In genomic region chr17:47946516-47946915, GRCh38 we compare ENCODE assay signal across 1 cellular context.
TF ChIP-seq lines count a peak whose summit lies in the region.

No MANE protein-coding gene starts in this region.

TF ChIP-seq in K562, 482 proteins besides CTCF, POLR2A, EP300 and RAD21:
- TF ChIP-seq ZNF311 (CRISPR knock-in tag; IDR thresholded peaks at IDR 0.05) (no peak), TRIM28 (IDR thresholded peaks at IDR 0.05) (no peak), ESRRB (CRISPR knock-in tag; IDR thresholded peaks at IDR 0.05; ENCODE audit: borderline replicate concordance) (no peak), HDAC6 (IDR thresholded peaks at IDR 0.05; ENCODE audit: low read depth, low read length) (no peak), ZBTB7A (IDR thresholded peaks at IDR 0.05; ENCODE audit: borderline replicate concordance, control insufficient read depth, low read depth, low read length) (no peak), MAZ (CRISPR knock-in tag; conservative IDR thresholded peaks at IDR 0.05 in 1 of 2, IDR thresholded peaks at IDR 0.05 in 1 of 2) (no peak), CREB3 (tag; conservative IDR thresholded peaks at IDR 0.05; ENCODE audit: low read depth) (no peak), MECOM (CRISPR knock-in tag; IDR thresholded peaks at IDR 0.05) (no peak), TGIF2 (CRISPR knock-in tag; IDR thresholded peaks at IDR 0.05) (no peak), PHF21A (IDR thresholded peaks at IDR 0.05; ENCODE audit: borderline replicate concordance, low read depth) (no peak), ZFX (CRISPR knock-in tag; IDR thresholded peaks at IDR 0.05) (no peak)
- TF ChIP-seq, protein P1, sequence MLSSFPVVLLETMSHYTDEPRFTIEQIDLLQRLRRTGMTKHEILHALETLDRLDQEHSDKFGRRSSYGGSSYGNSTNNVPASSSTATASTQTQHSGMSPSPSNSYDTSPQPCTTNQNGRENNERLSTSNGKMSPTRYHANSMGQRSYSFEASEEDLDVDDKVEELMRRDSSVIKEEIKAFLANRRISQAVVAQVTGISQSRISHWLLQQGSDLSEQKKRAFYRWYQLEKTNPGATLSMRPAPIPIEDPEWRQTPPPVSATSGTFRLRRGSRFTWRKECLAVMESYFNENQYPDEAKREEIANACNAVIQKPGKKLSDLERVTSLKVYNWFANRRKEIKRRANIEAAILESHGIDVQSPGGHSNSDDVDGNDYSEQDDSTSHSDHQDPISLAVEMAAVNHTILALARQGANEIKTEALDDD (IDR thresholded peaks at IDR 0.05), result no peak
